In the genomic region with DNA sequence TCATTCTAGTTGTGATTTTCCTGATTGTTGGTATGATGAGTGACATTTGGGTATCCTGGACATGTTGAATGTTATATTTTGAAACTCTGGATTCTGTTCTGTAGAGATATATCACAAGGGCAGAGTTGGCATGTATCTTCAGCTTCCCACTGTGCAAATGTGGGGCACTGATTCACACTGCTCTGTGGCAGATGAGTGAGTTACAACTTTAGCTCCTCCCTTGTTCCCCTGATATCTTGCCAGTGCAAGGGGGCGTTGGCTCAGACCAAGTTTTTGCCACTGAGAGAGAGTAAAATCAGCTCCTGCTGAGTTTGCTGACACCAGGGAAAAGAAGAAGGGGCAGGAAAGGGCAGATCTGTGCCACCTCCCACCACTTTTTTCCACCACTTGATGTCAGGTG, we compare ENCODE assay signal across 15 cellular contexts.
A peak's percentile ranks its signal among the peaks of the same experiment; 100 is the strongest.
DNase-seq lines count a peak whose midpoint lies in the region; TF ChIP-seq lines count a peak whose summit lies in the region.
"Had no signal": no experiment of that assay in that cellular context is flagged by ENCODE, and none has a peak within 500 bp of the region (broad histone marks: within the 10 kb centered on the region; RNA-seq: fewer than 3 reads in every experiment).

No MANE protein-coding gene starts in this region.

- H3K4me3 ChIP-seq in GM23248, result no peak overlapping the region
- no peak overlapping the region for H3K4me3 ChIP-seq in MG63
- H3K4me3 ChIP-seq in fibroblast of mammary gland (ENCODE audit: control insufficient read depth, low read depth, low read length), result no peak overlapping the region
- no peak overlapping the region for H3K4me3 ChIP-seq in neural progenitor cell
- H3K4me3 ChIP-seq: BLaER1 had no signal

- DNase-seq in GM23248, result peak; percentile 31
- DNase-seq in MG63, result peak; percentile 17
- DNase-seq in fibroblast of mammary gland (ENCODE audit: low read depth), result peak; percentile 3
- DNase-seq in myocyte (ENCODE audit: low read depth), result peak; percentile 17
- no peak for DNase-seq in neural progenitor cell (ENCODE audit: low spot score)
- no peak for DNase-seq in midbrain (lab: John Stamatoyannopoulos, UW)
- no peak for DNase-seq in NCI-H524 (lab: John Stamatoyannopoulos, UW)
- DNase-seq in stimulated activated CD4-positive, alpha-beta T cell treated with anti-CD3 and anti-CD28 coated beads, Interleukin-2, amount 100 ng/mL, for 24 hours, result no peak
- DNase-seq: 8988T; AML-193; CD4-positive, CD25-positive, alpha-beta regulatory T cell; DMS53; GF-D8; H7 had no signal

- H3K27me3 Mint-ChIP-seq in neural progenitor cell (ENCODE audit: insufficient read depth, low read depth), result peaks cover 2% of the 10 kb centered on the region
- H3K27me3 Mint-ChIP-seq: CD4-positive, CD25-positive, alpha-beta regulatory T cell had no signal

- no peak overlapping the region for H3K9ac ChIP-seq in GM23248
- no peak overlapping the region for H3K9ac ChIP-seq in neural progenitor cell
- H3K9ac ChIP-seq: BLaER1 had no signal

- H3K9me3 ChIP-seq in GM23248 (ENCODE audit: low read depth) (no peaks in the 10 kb centered on the region), MG63 (no peaks in the 10 kb centered on the region), neural progenitor cell (ENCODE audit: low read depth) (no peaks in the 10 kb centered on the region)
- H3K9me3 ChIP-seq: BLaER1 had no signal

- no peaks in the 10 kb centered on the region for H3K9me2 ChIP-seq in GM23248 (ENCODE audit: insufficient read depth)

- H3K4me1 ChIP-seq in GM23248 (ENCODE audit: insufficient read depth), result 0 out of 2 replicates have a peak, but pooled peaks cover 3% of the 10 kb centered on the region
- no peaks in the 10 kb centered on the region for H3K4me1 ChIP-seq in neural progenitor cell

- H3K4me1 Mint-ChIP-seq in neural progenitor cell, result no peaks in the 10 kb centered on the region
- H3K4me1 Mint-ChIP-seq: CD4-positive, CD25-positive, alpha-beta regulatory T cell had no signal

- no peaks in the 10 kb centered on the region for H3K27me3 ChIP-seq in GM23248 (replicated peaks; ENCODE audit: insufficient read depth)
- no peaks in the 10 kb centered on the region for H3K27me3 ChIP-seq in MG63
- H3K27me3 ChIP-seq in neural progenitor cell, result no peaks in the 10 kb centered on the region
- H3K27me3 ChIP-seq: BLaER1 had no signal

- H3K36me3 ChIP-seq in GM23248 (ENCODE audit: low read depth), result no peaks in the 10 kb centered on the region
- no peaks in the 10 kb centered on the region for H3K36me3 ChIP-seq in MG63
- H3K36me3 ChIP-seq in neural progenitor cell, result no peaks in the 10 kb centered on the region
- H3K36me3 ChIP-seq: BLaER1 had no signal

- no peak overlapping the region for H3K4me2 ChIP-seq in GM23248 (ENCODE audit: unreplicated experiment)
- no peak overlapping the region for H3K4me2 ChIP-seq in neural progenitor cell
- H3K4me2 ChIP-seq: BLaER1 had no signal

- no peaks in the 10 kb centered on the region for H3K79me2 ChIP-seq in GM23248 (ENCODE audit: insufficient read depth)
- H3K79me2 ChIP-seq in neural progenitor cell (ENCODE audit: low read depth), result no peaks in the 10 kb centered on the region

- H2AFZ ChIP-seq in GM23248 (no peak overlapping the region), neural progenitor cell (replicated peaks) (no peak overlapping the region)

- TF ChIP-seq CTCF in fibroblast of mammary gland (conservative IDR thresholded peaks at IDR 0.05; ENCODE audit: control insufficient read depth, insufficient read depth, low read depth, low read length), result no peak
- no peak for TF ChIP-seq CTCF in neural progenitor cell (IDR thresholded peaks at IDR 0.05)

- 9 to 23% methylated on average over 1 of the region's 1 CpG for WGBS in GM23248 (ENCODE audit: low coverage in 1 of 2, low lambda C conversion rate in 2 of 2, missing lambda C conversion rate in 2 of 2), 2 experiments

- in situ Hi-C loops in GM23248 (cut with MboI), result no loop called here

- H3F3A ChIP-seq in GM23248 (ENCODE audit: insufficient read depth) (no peaks in the 10 kb centered on the region), neural progenitor cell (ENCODE audit: low read depth) (no peaks in the 10 kb centered on the region)

- no peaks in the 10 kb centered on the region for H3K36me3 Mint-ChIP-seq in neural progenitor cell
- H3K36me3 Mint-ChIP-seq: CD4-positive, CD25-positive, alpha-beta regulatory T cell had no signal

- H3K9me3 Mint-ChIP-seq in neural progenitor cell, result no peaks in the 10 kb centered on the region

- H4K20me1 ChIP-seq in GM23248 (ENCODE audit: insufficient read depth) (no peaks in the 10 kb centered on the region), neural progenitor cell (ENCODE audit: low read depth) (no peaks in the 10 kb centered on the region)
- H4K20me1 ChIP-seq: BLaER1 had no signal

- no peak overlapping the region for H3K27ac Mint-ChIP-seq in neural progenitor cell
- H3K27ac Mint-ChIP-seq: CD4-positive, CD25-positive, alpha-beta regulatory T cell had no signal

- H3K27ac ChIP-seq in GM23248 (no peak overlapping the region), neural progenitor cell (no peak overlapping the region)
- H3K27ac ChIP-seq: BLaER1 had no signal

- H3K4me3 Mint-ChIP-seq in neural progenitor cell, result no peak overlapping the region
- H3K4me3 Mint-ChIP-seq: CD4-positive, CD25-positive, alpha-beta regulatory T cell had no signal

Comparison
In these comparisons a context has a peak if more than half of its experiments do, and no peak if none do; other contexts are left out.
1. DNase-seq: peak in GM23248 (single experiment), MG63 (single experiment), fibroblast of mammary gland (single experiment) and myocyte (single experiment); none in neural progenitor cell (single experiment), midbrain (single experiment), NCI-H524 (0 of 2) and stimulated activated CD4-positive, alpha-beta T cell treated with anti-CD3 and anti-CD28 coated beads, Interleukin-2, amount 100 ng/mL, for 24 hours (0 of 2).